ENCODE assay signal across 1 cellular context in genomic region chr2:219605607-219605954, GRCh38.
A peak's percentile ranks its signal among the peaks of the same experiment; 100 is the strongest.
TF ChIP-seq lines count a peak whose summit lies in the region.

No MANE protein-coding gene starts in this region.

TF ChIP-seq in HepG2, 621 proteins besides CTCF, POLR2A, EP300 and RAD21:
- TF ChIP-seq ZNF530 (CRISPR knock-in tag; IDR thresholded peaks at IDR 0.05; ENCODE audit: low read depth): no peak
- TF ChIP-seq, protein P1, sequence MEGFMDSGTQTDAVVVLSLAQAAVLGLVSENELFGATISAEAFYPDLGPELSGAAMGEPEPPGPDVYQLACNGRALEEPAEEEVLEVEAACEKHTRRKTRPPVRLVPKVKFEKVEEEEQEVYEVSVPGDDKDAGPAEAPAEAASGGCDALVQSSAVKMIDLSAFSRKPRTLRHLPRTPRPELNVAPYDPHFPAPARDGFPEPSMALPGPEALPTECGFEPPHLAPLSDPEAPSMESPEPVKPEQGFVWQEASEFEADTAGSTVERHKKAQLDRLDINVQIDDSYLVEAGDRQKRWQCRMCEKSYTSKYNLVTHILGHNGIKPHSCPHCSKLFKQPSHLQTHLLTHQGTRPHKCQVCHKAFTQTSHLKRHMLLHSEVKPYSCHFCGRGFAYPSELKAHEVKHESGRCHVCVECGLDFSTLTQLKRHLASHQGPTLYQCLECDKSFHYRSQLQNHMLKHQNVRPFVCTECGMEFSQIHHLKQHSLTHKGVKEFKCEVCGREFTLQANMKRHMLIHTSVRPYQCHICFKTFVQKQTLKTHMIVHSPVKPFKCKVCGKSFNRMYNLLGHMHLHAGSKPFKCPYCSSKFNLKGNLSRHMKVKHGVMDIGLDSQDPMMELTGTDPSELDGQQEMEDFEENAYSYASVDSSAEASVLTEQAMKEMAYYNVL (CRISPR knock-in tag; IDR thresholded peaks at IDR 0.05; ENCODE audit: borderline replicate concordance): peak; percentile 25; the same call in 1 of the 2 replicates
- TF ChIP-seq ZNF788 (CRISPR knock-in tag; IDR thresholded peaks at IDR 0.05; ENCODE audit: borderline replicate concordance): no peak
- no peak for TF ChIP-seq SRSF9 (IDR thresholded peaks at IDR 0.05; ENCODE audit: borderline replicate concordance, insufficient read depth, low read depth, low read length, poor library complexity, severe bottlenecking)
- TF ChIP-seq NBN (conservative IDR thresholded peaks at IDR 0.05): no peak
- no peak for TF ChIP-seq PLSCR1 (CRISPR knock-in tag; IDR thresholded peaks at IDR 0.05; ENCODE audit: borderline replicate concordance)
- TF ChIP-seq KDM2A (CRISPR knock-in tag; IDR thresholded peaks at IDR 0.05; ENCODE audit: borderline replicate concordance, low read depth): no peak
- TF ChIP-seq, protein P2, sequence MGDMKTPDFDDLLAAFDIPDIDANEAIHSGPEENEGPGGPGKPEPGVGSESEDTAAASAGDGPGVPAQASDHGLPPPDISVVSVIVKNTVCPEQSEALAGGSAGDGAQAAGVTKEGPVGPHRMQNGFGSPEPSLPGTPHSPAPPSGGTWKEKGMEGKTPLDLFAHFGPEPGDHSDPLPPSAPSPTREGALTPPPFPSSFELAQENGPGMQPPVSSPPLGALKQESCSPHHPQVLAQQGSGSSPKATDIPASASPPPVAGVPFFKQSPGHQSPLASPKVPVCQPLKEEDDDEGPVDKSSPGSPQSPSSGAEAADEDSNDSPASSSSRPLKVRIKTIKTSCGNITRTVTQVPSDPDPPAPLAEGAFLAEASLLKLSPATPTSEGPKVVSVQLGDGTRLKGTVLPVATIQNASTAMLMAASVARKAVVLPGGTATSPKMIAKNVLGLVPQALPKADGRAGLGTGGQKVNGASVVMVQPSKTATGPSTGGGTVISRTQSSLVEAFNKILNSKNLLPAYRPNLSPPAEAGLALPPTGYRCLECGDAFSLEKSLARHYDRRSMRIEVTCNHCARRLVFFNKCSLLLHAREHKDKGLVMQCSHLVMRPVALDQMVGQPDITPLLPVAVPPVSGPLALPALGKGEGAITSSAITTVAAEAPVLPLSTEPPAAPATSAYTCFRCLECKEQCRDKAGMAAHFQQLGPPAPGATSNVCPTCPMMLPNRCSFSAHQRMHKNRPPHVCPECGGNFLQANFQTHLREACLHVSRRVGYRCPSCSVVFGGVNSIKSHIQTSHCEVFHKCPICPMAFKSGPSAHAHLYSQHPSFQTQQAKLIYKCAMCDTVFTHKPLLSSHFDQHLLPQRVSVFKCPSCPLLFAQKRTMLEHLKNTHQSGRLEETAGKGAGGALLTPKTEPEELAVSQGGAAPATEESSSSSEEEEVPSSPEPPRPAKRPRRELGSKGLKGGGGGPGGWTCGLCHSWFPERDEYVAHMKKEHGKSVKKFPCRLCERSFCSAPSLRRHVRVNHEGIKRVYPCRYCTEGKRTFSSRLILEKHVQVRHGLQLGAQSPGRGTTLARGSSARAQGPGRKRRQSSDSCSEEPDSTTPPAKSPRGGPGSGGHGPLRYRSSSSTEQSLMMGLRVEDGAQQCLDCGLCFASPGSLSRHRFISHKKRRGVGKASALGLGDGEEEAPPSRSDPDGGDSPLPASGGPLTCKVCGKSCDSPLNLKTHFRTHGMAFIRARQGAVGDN (CRISPR knock-in tag; IDR thresholded peaks at IDR 0.05): peak; percentile 49; the same call in 1 of the 2 replicates
- TF ChIP-seq TCF7L2 (IDR thresholded peaks at IDR 0.05; ENCODE audit: low read depth, low read length): no peak
- no peak for TF ChIP-seq ZNF556 (CRISPR knock-in tag; IDR thresholded peaks at IDR 0.05; ENCODE audit: borderline replicate concordance)
- TF ChIP-seq MTERF4 (CRISPR knock-in tag; IDR thresholded peaks at IDR 0.05): 0 out of 2 replicates have a peak, but pooled peaks have one; percentile 29
- TF ChIP-seq ZSCAN5A (CRISPR knock-in tag; IDR thresholded peaks at IDR 0.05; ENCODE audit: borderline replicate concordance): no peak
- no peak for TF ChIP-seq CHCHD3 (CRISPR knock-in tag; IDR thresholded peaks at IDR 0.05)
- TF ChIP-seq HMG20B (CRISPR knock-in tag; conservative IDR thresholded peaks at IDR 0.05): no peak
- TF ChIP-seq ZSCAN21 (CRISPR knock-in tag; IDR thresholded peaks at IDR 0.05; ENCODE audit: borderline replicate concordance): no peak
